Comparison of ENCODE assay signal across 34 cellular contexts in the genomic region with DNA sequence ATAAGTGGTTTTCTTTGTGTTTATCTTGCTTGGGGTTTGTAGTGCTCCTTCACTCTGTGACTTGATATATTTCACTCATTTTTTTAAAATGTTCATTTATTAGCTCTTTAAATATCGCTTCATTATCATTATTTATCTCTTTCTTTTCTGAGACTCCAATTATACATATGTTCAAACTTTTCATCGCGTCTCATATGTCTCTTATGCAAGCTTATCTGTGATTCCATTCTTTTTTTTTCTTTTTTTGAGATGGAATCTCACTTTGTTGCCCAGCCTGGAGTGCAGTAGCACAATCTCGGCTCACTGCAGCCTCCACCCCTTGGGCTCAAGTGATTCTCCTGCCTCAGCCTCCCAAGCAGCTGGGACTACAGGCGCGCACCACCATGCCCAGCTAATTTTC.
"Had no signal": no experiment of that assay in that cellular context is flagged by ENCODE, and none has a peak within 500 bp of the region (broad histone marks: within the 10 kb centered on the region; RNA-seq: fewer than 3 reads in every experiment).

No MANE protein-coding gene starts in this region.

- DNase-seq: Karpas-422, Kasumi-1, MG63, MM.1S, MV-4-11, NCI-H1048, NCI-H1092, NCI-H1092 treated with DMSO at 0.1 percent for 48 hours, NCI-H1105, NCI-H1105 treated with DMSO at 0.1 percent for 48 hours, NCI-H1417, NCI-H1417 treated with DMSO at 0.1 percent for 48 hours, NCI-H1436, NCI-H1436 treated with DMSO at 0.1 percent for 48 hours, NCI-H146, NCI-H1694, NCI-H1694 treated with DMSO at 0.1 percent for 48 hours, NCI-H187, NCI-H187 treated with DMSO at 0.1 percent for 48 hours, NCI-H1930, NCI-H2029, NCI-H2029 treated with DMSO at 0.1 percent for 48 hours, NCI-H2081, NCI-H2081 treated with DMSO at 0.1 percent for 48 hours, NCI-H2107, NCI-H2171, NCI-H2171 treated with DMSO at 0.1 percent for 48 hours, NCI-H2227 treated with DMSO at 0.1 percent for 48 hours, NCI-H226, NCI-H345, NCI-H446, NCI-H446 treated with DMSO at 0.1 percent for 48 hours, NCI-H510A, NCI-H510A treated with DMSO at 0.1 percent for 48 hours had no signal

- H3K36me3 ChIP-seq: MG63 had no signal

- H3K4me3 ChIP-seq: MG63 had no signal
